ENCODE assay signal across 8 cellular contexts in genomic region chr1:111030590-111030989, GRCh38.
A peak's percentile ranks its signal among the peaks of the same experiment; 100 is the strongest.
DNase-seq lines count a peak whose midpoint lies in the region; ATAC-seq, FAIRE-seq and TF ChIP-seq lines count a peak whose summit lies in the region.

No MANE protein-coding gene starts in this region.

- TF ChIP-seq CTCF in LNCaP clone FGC (IDR thresholded peaks at IDR 0.05; ENCODE audit: control insufficient read depth, extremely low read depth, insufficient read depth): peak; percentile 94
- peak; percentile 48 to 68 (median 52) for TF ChIP-seq CTCF in adrenal gland (IDR thresholded peaks at IDR 0.05)
- peak; percentile 41 for TF ChIP-seq CTCF in kidney (IDR thresholded peaks at IDR 0.05; ENCODE audit: borderline replicate concordance, extremely low read depth, insufficient read depth)

- H3K27me3 ChIP-seq in adrenal gland: no peaks in the 10 kb centered on the region

- no peak overlapping the region for H3K9ac ChIP-seq in kidney (ENCODE audit: low read length in 2 of 2)

- H3K4me1 ChIP-seq in adrenal gland (replicated peaks in 1 of 2) (no peaks in the 10 kb centered on the region), kidney (ENCODE audit: control insufficient read depth in 1 of 2, insufficient read depth in 1 of 2, low read depth in 1 of 2, low read length in 2 of 2) (no peaks in the 10 kb centered on the region)

- H3K36me3 ChIP-seq in adrenal gland (replicated peaks in 1 of 2) (no peaks in the 10 kb centered on the region), kidney (ENCODE audit: control insufficient read depth in 1 of 2, insufficient read depth in 2 of 2, low read length in 2 of 2) (no peaks in the 10 kb centered on the region)

- no peak for ATAC-seq in GM19397 (IDR thresholded peaks at IDR 0.05; ENCODE audit: unreplicated experiment)

- FAIRE-seq in kidney (lab: Jason Lieb, UNC): no peak

- TF ChIP-seq POLR2A in adrenal gland (IDR thresholded peaks at IDR 0.05): no peak

- H3K9me3 ChIP-seq in adrenal gland (replicated peaks in 1 of 3) (no peaks in the 10 kb centered on the region), kidney (ENCODE audit: control insufficient read depth in 1 of 2, low read length in 2 of 2) (peaks cover 0 to under 1% of the 10 kb centered on the region in 2 donors)

- H3K27ac ChIP-seq in adrenal gland: no peak overlapping the region
- H3K27ac ChIP-seq in kidney (ENCODE audit: low read depth in 2 of 2, low read length in 2 of 2): no peak overlapping the region

- intact Hi-C loops in adrenal gland (cut with DNase I): no loop called here
- intact Hi-C loops in kidney (cut with DNase I): no loop called here

- 30 to 75% (median 55%) methylated on average over 1 of the region's 1 CpG for WGBS in adrenal gland, 4 donors

- DNase-seq in activated CD4-positive, CD25-positive, alpha-beta regulatory T cell (lab: John Stamatoyannopoulos, UW): peak in 3 of 4 experiments; percentile 12 to 28 (median 17)
- DNase-seq in activated CD4-positive, CD25-positive, alpha-beta regulatory T cell treated with anti-CD3 and anti-CD28 coated beads, Interleukin-2, amount 50 U/mL, for 72 hours: no peak
- peak; percentile 50 for DNase-seq in LNCaP clone FGC (ENCODE audit: low read depth)
- peak; percentile 38 for DNase-seq in SK-N-DZ (ENCODE audit: low spot score)
- DNase-seq in adrenal gland: peak; percentile 24 to 57 (median 42)
- no peak for DNase-seq in kidney
- peak; percentile 33 for DNase-seq in stimulated activated CD8-positive, alpha-beta memory T cell treated with anti-CD3 and anti-CD28 coated beads, Interleukin-12 subunit alpha, Interleukin-12 subunit beta, amount 100 ng/mL, for 1 hour (ENCODE audit: low read depth)

- no peak overlapping the region for H3K4me3 ChIP-seq in LNCaP clone FGC (ENCODE audit: low read depth, low read length)
- H3K4me3 ChIP-seq in adrenal gland: no peak overlapping the region
- H3K4me3 ChIP-seq in kidney (ENCODE audit: low read length in 2 of 2): no peak overlapping the region

Comparison
In these comparisons a context has a peak if more than half of its experiments do, and no peak if none do; other contexts are left out.
1. DNase-seq: peak in activated CD4-positive, CD25-positive, alpha-beta regulatory T cell (3 of 4), LNCaP clone FGC (single experiment), SK-N-DZ (single experiment), adrenal gland (7 of 7) and stimulated activated CD8-positive, alpha-beta memory T cell treated with anti-CD3 and anti-CD28 coated beads, Interleukin-12 subunit alpha, Interleukin-12 subunit beta, amount 100 ng/mL, for 1 hour (single experiment); none in activated CD4-positive, CD25-positive, alpha-beta regulatory T cell treated with anti-CD3 and anti-CD28 coated beads, Interleukin-2, amount 50 U/mL, for 72 hours (single experiment) and kidney (single experiment).
2. CTCF ChIP-seq: peak in every context shown above with its lines; median percentile 94 in LNCaP clone FGC; 52 in adrenal gland; 41 in kidney.